In genomic region chr3:190504354-190505125, GRCh38 we compare ENCODE assay signal across 12 cellular contexts. TPM values are rescaled to one million over a fixed set of nuclear protein-coding genes. Genes with fewer than 3 reads are reported as not detected.
DNase-seq lines count a peak whose midpoint lies in the region; ATAC-seq, FAIRE-seq and TF ChIP-seq lines count a peak whose summit lies in the region.
"Had no signal": no experiment of that assay in that cellular context is flagged by ENCODE, and none has a peak within 500 bp of the region (broad histone marks: within the 10 kb centered on the region; RNA-seq: fewer than 3 reads in every experiment).

No MANE protein-coding gene starts in this region.

- no peaks in the 10 kb centered on the region for H3K9me3 ChIP-seq in H1 (ENCODE audit: insufficient read depth in 2 of 2, low read depth in 1 of 2, low read length in 1 of 2)
- H3K9me3 ChIP-seq: colonic mucosa had no signal

- no peaks in the 10 kb centered on the region for H4K20me1 ChIP-seq in GM23338 (replicated peaks; ENCODE audit: insufficient read depth)
- no peaks in the 10 kb centered on the region for H4K20me1 ChIP-seq in H1 (replicated peaks in 1 of 2; ENCODE audit: control insufficient read depth in 1 of 2, insufficient read depth in 2 of 2, low read length in 2 of 2)

- TF ChIP-seq CTCF in GM23338 (conservative IDR thresholded peaks at IDR 0.05; ENCODE audit: low read depth in 2 of 2) (peak; percentile 25 to 50; a peak in 3 of 4 replicates), H1 (IDR thresholded peaks at IDR 0.05; ENCODE audit: control extremely low read depth in 1 of 3, insufficient read depth in 1 of 3, low read depth in 1 of 3, low read length in 3 of 3) (peak in 2 of 3 experiments; percentile 20 to 41; a peak in 1 of 4 replicates), nephron (IDR thresholded peaks at IDR 0.05; ENCODE audit: unreplicated experiment in 3 of 3) (peak in 2 of 3 experiments; percentile 9 to 21), mesothelial cell of epicardium (IDR thresholded peaks at IDR 0.05; ENCODE audit: unreplicated experiment) (no peak)

- CTCF ChIA-PET in H1 (lab: Charles Lee; ENCODE audit: partially characterized antibody) = interaction anchor here (0.5 to 1.9 kb wide), 12 partner anchors 9 to 280 kb away, joined by 3 to 6 read pairs (median 4); partner anchors contain the start of gene IL1RAP

- H3K4ac ChIP-seq in H1 (replicated peaks; ENCODE audit: insufficient read length, low read depth, low read length) = no peak overlapping the region

- H3K9ac ChIP-seq in H1 (replicated peaks in 1 of 4; ENCODE audit: extremely low read depth in 1 of 4, low read depth in 3 of 4, low read length in 3 of 4) = no peak overlapping the region

- H3K4me1 Mint-ChIP-seq in GM23338 = peaks cover 7% of the 10 kb centered on the region
- no peaks in the 10 kb centered on the region for H3K4me1 Mint-ChIP-seq in nephron
- peaks cover 5% of the 10 kb centered on the region for H3K4me1 Mint-ChIP-seq in mesothelial cell of epicardium
- H3K4me1 Mint-ChIP-seq: immature natural killer cell had no signal

- FAIRE-seq in H1 (lab: Jason Lieb, UNC) = no peak

- H4K91ac ChIP-seq in H1 (replicated peaks; ENCODE audit: insufficient read length, low read length) = no peak overlapping the region

- H3K27me3 Mint-ChIP-seq in GM23338 (ENCODE audit: insufficient read depth, low read depth, poor library complexity) = peaks cover 2% of the 10 kb centered on the region
- H3K27me3 Mint-ChIP-seq in nephron (ENCODE audit: low read depth) = peaks cover 6% of the 10 kb centered on the region
- no peaks in the 10 kb centered on the region for H3K27me3 Mint-ChIP-seq in mesothelial cell of epicardium (ENCODE audit: low read depth)

- H3K56ac ChIP-seq in H1 (replicated peaks; ENCODE audit: insufficient read length, low read depth, low read length) = no peak overlapping the region

- no peak overlapping the region for H3K14ac ChIP-seq in H1 (ENCODE audit: insufficient read length)

- no peak overlapping the region for H2AK5ac ChIP-seq in H1 (ENCODE audit: low read depth, low read length)

- no peaks in the 10 kb centered on the region for H3K23me2 ChIP-seq in H1 (ENCODE audit: low read depth, low read length)

- TF ChIP-seq POLR2A in H1 (IDR thresholded peaks at IDR 0.05; ENCODE audit: control extremely low read depth in 1 of 2, low read depth in 2 of 2, low read length in 2 of 2) = no peak

- H3K36me3 ChIP-seq in GM23338 (ENCODE audit: insufficient read depth) = no peaks in the 10 kb centered on the region
- no peaks in the 10 kb centered on the region for H3K36me3 ChIP-seq in H1 (ENCODE audit: control insufficient read depth in 2 of 4, insufficient read depth in 4 of 4, low read length in 3 of 4)
- H3K36me3 ChIP-seq: colonic mucosa had no signal

- H3K9me3 Mint-ChIP-seq in GM23338 (no peaks in the 10 kb centered on the region), nephron (no peaks in the 10 kb centered on the region), mesothelial cell of epicardium (peaks cover 4% of the 10 kb centered on the region)
- H3K9me3 Mint-ChIP-seq: stimulated activated naive CD8-positive, alpha-beta T cell treated with anti-CD3 and anti-CD28 coated beads, Interleukin-15, Interleukin-2, amounts not matched to agents 100 ng/mL and 50 ng/mL, for 24 hours had no signal

- no peak overlapping the region for H2BK20ac ChIP-seq in H1 (ENCODE audit: low read length)

- no peak overlapping the region for H2BK5ac ChIP-seq in H1 (ENCODE audit: low read depth, low read length)

- H3K79me2 ChIP-seq in GM23338 (replicated peaks; ENCODE audit: insufficient read depth) (no peaks in the 10 kb centered on the region), H1 (ENCODE audit: control insufficient read depth in 1 of 2, insufficient read depth in 2 of 2, low read length in 2 of 2) (no peaks in the 10 kb centered on the region)

- H3K27me3 ChIP-seq in GM23338 (ENCODE audit: insufficient read depth) (no peaks in the 10 kb centered on the region), H1 (replicated peaks in 1 of 4; ENCODE audit: control insufficient read depth in 3 of 4, extremely low read depth in 1 of 4, insufficient read depth in 3 of 4, low read length in 3 of 4) (no peaks in the 10 kb centered on the region)
- H3K27me3 ChIP-seq: colonic mucosa had no signal

- H3K4me2 ChIP-seq in GM23338 (no peak overlapping the region), H1 (ENCODE audit: insufficient read depth in 1 of 2, low read depth in 2 of 2, low read length in 2 of 2) (no peak overlapping the region)

- no peak overlapping the region for H2AFZ ChIP-seq in GM23338
- H2AFZ ChIP-seq in H1 (ENCODE audit: low read length) = no peak overlapping the region

- DNase-seq in GM23338 (ENCODE audit: low spot score) (peak; percentile 39), NOMO-1 (lab: John Stamatoyannopoulos, UW; ENCODE audit: unreplicated experiment in 2 of 2) (peak; percentile 71 to 75), H1 (ENCODE audit: low read depth in 1 of 2, low spot score in 2 of 2) (no peak), mesothelial cell of epicardium (ENCODE audit: low spot score in 2 of 2, unreplicated experiment in 2 of 2) (no peak), posterior vena cava (ENCODE audit: low spot score) (no peak)
- no peak for DNase-seq in stimulated activated CD8-positive, alpha-beta memory T cell treated with anti-CD3 and anti-CD28 coated beads, Interleukin-4, amount 100 ng/mL, for 48 hours
- DNase-seq: colonic mucosa, immature natural killer cell, NCI-H1436 had no signal

- H3K18ac ChIP-seq in H1 (ENCODE audit: extremely low read depth, low read length) = no peak overlapping the region

- H3K27ac Mint-ChIP-seq in GM23338 = no peak overlapping the region
- H3K27ac Mint-ChIP-seq in nephron = no peak overlapping the region
- no peak overlapping the region for H3K27ac Mint-ChIP-seq in mesothelial cell of epicardium
- H3K27ac Mint-ChIP-seq: immature natural killer cell; stimulated activated naive CD8-positive, alpha-beta T cell treated with anti-CD3 and anti-CD28 coated beads, Interleukin-15, Interleukin-2, amounts not matched to agents 100 ng/mL and 50 ng/mL, for 24 hours had no signal

- intact Hi-C loops in posterior vena cava (cut with DNase I) = loop anchor here in 1 of 2 donors (1.0 kb wide), 1 partner anchor 28 kb away; no protein-coding TSS in a partner anchor

- no peak for TF ChIP-seq EP300 in H1 (IDR thresholded peaks at IDR 0.05; ENCODE audit: borderline replicate concordance in 1 of 2, low read depth in 2 of 2, low read length in 2 of 2)

- ATAC-seq in GM23338 = peak; percentile 78
- ATAC-seq in GM18511 (IDR thresholded peaks at IDR 0.05; ENCODE audit: unreplicated experiment) = no peak

- H4K8ac ChIP-seq in H1 (ENCODE audit: extremely low read depth, insufficient read depth, low read length) = no peak overlapping the region

- no peak overlapping the region for H2BK120ac ChIP-seq in H1 (replicated peaks; ENCODE audit: low read depth, low read length)

- H3K36me3 Mint-ChIP-seq in GM23338 (ENCODE audit: low read depth) (no peaks in the 10 kb centered on the region), nephron (ENCODE audit: low read depth) (no peaks in the 10 kb centered on the region), mesothelial cell of epicardium (no peaks in the 10 kb centered on the region)
- H3K36me3 Mint-ChIP-seq: immature natural killer cell had no signal

- no peak overlapping the region for H2BK15ac ChIP-seq in H1 (ENCODE audit: low read length)

- H3K27ac ChIP-seq in GM23338 (ENCODE audit: low read depth) = no peak overlapping the region
- H3K27ac ChIP-seq in H1 (ENCODE audit: low read depth, low read length) = no peak overlapping the region
- H3K27ac ChIP-seq: colonic mucosa had no signal

- H3K4me3 ChIP-seq in GM23338 (no peak overlapping the region), H1 (ENCODE audit: extremely low read depth in 1 of 4, insufficient read depth in 2 of 4, low read depth in 3 of 4, low read length in 4 of 4) (no peak overlapping the region)
- H3K4me3 ChIP-seq: colonic mucosa had no signal

- TF ChIP-seq RAD21 in H1 (IDR thresholded peaks at IDR 0.05 in 1 of 2, conservative IDR thresholded peaks at IDR 0.05 in 1 of 2; ENCODE audit: low read depth in 2 of 2, low read length in 2 of 2) = peak; percentile 24 to 33; a peak in 2 of 4 replicates

- H3K9me2 ChIP-seq in GM23338 (ENCODE audit: insufficient read depth) = no peaks in the 10 kb centered on the region

- no peak overlapping the region for H3K4me3 Mint-ChIP-seq in GM23338
- H3K4me3 Mint-ChIP-seq in nephron = no peak overlapping the region
- no peak overlapping the region for H3K4me3 Mint-ChIP-seq in mesothelial cell of epicardium
- H3K4me3 Mint-ChIP-seq: immature natural killer cell; stimulated activated naive CD8-positive, alpha-beta T cell treated with anti-CD3 and anti-CD28 coated beads, Interleukin-15, Interleukin-2, amounts not matched to agents 100 ng/mL and 50 ng/mL, for 24 hours had no signal

- POLR2A ChIA-PET in H1 (lab: Charles Lee; ENCODE audit: partially characterized antibody) = no interaction called here

- H3K4me1 ChIP-seq in GM23338 (ENCODE audit: insufficient read depth) = peaks cover 11% of the 10 kb centered on the region; the same call in 1 of the 2 replicates
- no peaks in the 10 kb centered on the region for H3K4me1 ChIP-seq in H1 (replicated peaks in 1 of 4; ENCODE audit: control insufficient read depth in 3 of 4, insufficient read depth in 4 of 4, low read length in 3 of 4)
- H3K4me1 ChIP-seq: colonic mucosa had no signal

- no peaks in the 10 kb centered on the region for H3K79me1 ChIP-seq in H1 (ENCODE audit: low read depth, low read length)

- no peak overlapping the region for H2BK12ac ChIP-seq in H1 (ENCODE audit: low read depth, low read length)

- no peak overlapping the region for H3K23ac ChIP-seq in H1 (ENCODE audit: insufficient read length)

- H3F3A ChIP-seq in GM23338 (replicated peaks; ENCODE audit: low read depth) = no peaks in the 10 kb centered on the region

- no peak overlapping the region for H4K5ac ChIP-seq in H1 (ENCODE audit: insufficient read length, low read depth, low read length)

- 81% methylated on average over 4 of the region's 4 CpGs; no CpG with 5 or more reads in 1 of the 2 experiments for WGBS in H1 (ENCODE audit: extremely low coverage in 1 of 2, insufficient coverage in 1 of 2, insufficient read length in 1 of 2, insufficient replicate concordance in 2 of 2, low coverage in 1 of 2, low lambda C conversion rate in 2 of 2, missing lambda C conversion rate in 1 of 2), 2 experiments

RNA-seq across cellular contexts. Expression of gene IL1RAP, which starts 9.3 kb away (rescaled TPM):
- 3.6 and 5.0 TPM in 2 replicates for total RNA-seq in GM23338 (2014; rRNA removed; shearing (Covaris generic))
- polyA plus RNA-seq in GM23338 (2016; fragmentation: Nextera tagmentation; extraction: Ambion mirVana) = 3.4 and 3.6 TPM in 2 replicates
- total RNA-seq in H1 (2021; fragmentation: NEBNext Ultra II Directional; extraction: Animal tissue kit (Norgen Biotek cat#: 25700)) = 2.7 and 3.9 TPM in 2 replicates
- 2.2 and 2.4 TPM in 2 replicates for polyA plus RNA-seq in H1 (2011; rRNA removed)
- polyA plus RNA-seq in H1 (2011; cell fraction: cytosol; rRNA removed) = 2.2 TPM
- polyA plus RNA-seq in H1 (2011; cell fraction: nucleus; rRNA removed) = 3.1 TPM
- 1.2 to 6.0 TPM (median 3.2 TPM) in 4 replicates for polyA plus RNA-seq in H1 (2012, experiment 1 of 2)
- 0.24 TPM for polyA plus RNA-seq in H1 (2012, experiment 2 of 2)
- polyA plus RNA-seq in H1 (2013, experiment 1 of 2) = 6.0 TPM
- polyA plus RNA-seq in H1 (2013, experiment 2 of 2) = 5.0 TPM
- 9.9 and 11.4 TPM in 2 replicates for polyA minus RNA-seq in H1 (2011; rRNA and poly(A)+ RNA removed)
- polyA minus RNA-seq in H1 (2011; cell fraction: cytosol; rRNA and poly(A)+ RNA removed) = 2.5 TPM
- 6.9 TPM for polyA minus RNA-seq in H1 (2011; cell fraction: nucleus; rRNA and poly(A)+ RNA removed)
- 13.9 to 15.5 TPM (median 15.0 TPM) in 3 replicates for total RNA-seq in mesothelial cell of epicardium
- 10 to 100 TPM; 10.2 to 17.2 TPM for total RNA-seq in posterior vena cava

RNA-seq across cellular contexts. Expression of gene TMEM207, which starts 54.8 kb away (rescaled TPM):
- total RNA-seq in GM23338 (2014; rRNA removed; shearing (Covaris generic)) = not detected in 2 replicates
- not detected in 2 replicates for polyA plus RNA-seq in GM23338 (2016; fragmentation: Nextera tagmentation; extraction: Ambion mirVana)
- total RNA-seq in H1 (2021; fragmentation: NEBNext Ultra II Directional; extraction: Animal tissue kit (Norgen Biotek cat#: 25700)) = not detected in 2 replicates
- polyA plus RNA-seq in H1 (2011; rRNA removed) = not detected in 2 replicates
- not detected for polyA plus RNA-seq in H1 (2011; cell fraction: cytosol; rRNA removed)
- not detected for polyA plus RNA-seq in H1 (2011; cell fraction: nucleus; rRNA removed)
- not detected in 4 replicates for polyA plus RNA-seq in H1 (2012, experiment 1 of 2)
- polyA plus RNA-seq in H1 (2012, experiment 2 of 2) = not detected
- polyA plus RNA-seq in H1 (2013, experiment 1 of 2) = not detected
- not detected for polyA plus RNA-seq in H1 (2013, experiment 2 of 2)
- polyA minus RNA-seq in H1 (2011; rRNA and poly(A)+ RNA removed) = not detected in 2 replicates
- not detected for polyA minus RNA-seq in H1 (2011; cell fraction: cytosol; rRNA and poly(A)+ RNA removed)
- polyA minus RNA-seq in H1 (2011; cell fraction: nucleus; rRNA and poly(A)+ RNA removed) = not detected
- not detected in 3 replicates for total RNA-seq in mesothelial cell of epicardium
- not detected for total RNA-seq in posterior vena cava
- total RNA-seq: colonic mucosa had no signal
- polyA plus RNA-seq: immature natural killer cell had no signal

Comparison
In these comparisons a context has a peak if more than half of its experiments do, and no peak if none do; other contexts are left out.
1. DNase-seq: peak in GM23338 (single experiment) and NOMO-1 (2 of 2); none in H1 (0 of 2), mesothelial cell of epicardium (0 of 2), stimulated activated CD8-positive, alpha-beta memory T cell treated with anti-CD3 and anti-CD28 coated beads, Interleukin-4, amount 100 ng/mL, for 48 hours (single experiment) and posterior vena cava (single experiment).